Comparison of ENCODE assay signal across 9 cellular contexts in genomic region chr14:90193925-90194324, GRCh38.
DNase-seq lines count a peak whose midpoint lies in the region; ATAC-seq, FAIRE-seq and TF ChIP-seq lines count a peak whose summit lies in the region.
"Had no signal": no experiment of that assay in that cellular context is flagged by ENCODE, and none has a peak within 500 bp of the region (broad histone marks: within the 10 kb centered on the region; RNA-seq: fewer than 3 reads in every experiment).

No MANE protein-coding gene starts in this region.

- H3K9me3 Mint-ChIP-seq in endodermal cell: no peaks in the 10 kb centered on the region
- H3K9me3 Mint-ChIP-seq: activated T-helper 1 cell treated with anti-CD3 and anti-CD28 coated beads, Interleukin-12 subunit alpha, Interleukin-12 subunit beta, Interleukin-2, Interleukin-4 antibody, amounts not matched to agents 30 ng/mL and 10 ng/mL and 1 ng/mL, durations not matched to agents 14 hours and 24 hours and 36 hours had no signal

- H3K9ac ChIP-seq in Loucy (ENCODE audit: low read depth, low read length, poor library complexity, severe bottlenecking) (no peak overlapping the region), endodermal cell (ENCODE audit: extremely low read depth, low read length, poor library complexity, severe bottlenecking) (no peak overlapping the region), MM.1S (ENCODE audit: low read length) (no peak overlapping the region)

- TF ChIP-seq CTCF in right atrium auricular region (IDR thresholded peaks at IDR 0.05): peak; percentile 11 to 29
- peak; percentile 64 for TF ChIP-seq CTCF in Loucy (conservative IDR thresholded peaks at IDR 0.05; ENCODE audit: low read length)
- TF ChIP-seq CTCF in endodermal cell (conservative IDR thresholded peaks at IDR 0.05): peak; percentile 84
- peak; percentile 39 for TF ChIP-seq CTCF in upper lobe of right lung (IDR thresholded peaks at IDR 0.05)
- TF ChIP-seq CTCF in MM.1S (IDR thresholded peaks at IDR 0.05; ENCODE audit: low read length): no peak; the same call in 1 of the 2 replicates

- no peaks in the 10 kb centered on the region for H3K9me3 ChIP-seq in right atrium auricular region
- no peaks in the 10 kb centered on the region for H3K9me3 ChIP-seq in Loucy (ENCODE audit: insufficient read depth, low read depth, low read length)
- H3K9me3 ChIP-seq in endodermal cell (ENCODE audit: control insufficient read depth, low read length): no peaks in the 10 kb centered on the region
- H3K9me3 ChIP-seq in upper lobe of right lung: no peaks in the 10 kb centered on the region
- H3K9me3 ChIP-seq in MM.1S (replicated peaks; ENCODE audit: insufficient read depth, low read length): no peaks in the 10 kb centered on the region

- FAIRE-seq in HTR-8/SVneo (lab: Jason Lieb, UNC): no peak

- no peak overlapping the region for H2AFZ ChIP-seq in Loucy (ENCODE audit: low read length)
- no peak overlapping the region for H2AFZ ChIP-seq in MM.1S (ENCODE audit: low read length)

- H3K4me3 Mint-ChIP-seq in endodermal cell: no peak overlapping the region
- H3K4me3 Mint-ChIP-seq: activated T-helper 1 cell treated with anti-CD3 and anti-CD28 coated beads, Interleukin-12 subunit alpha, Interleukin-12 subunit beta, Interleukin-2, Interleukin-4 antibody, amounts not matched to agents 30 ng/mL and 10 ng/mL and 1 ng/mL, durations not matched to agents 14 hours and 24 hours and 36 hours had no signal

- no peak for DNase-seq in right atrium auricular region (ENCODE audit: low spot score)
- DNase-seq in cardiac septum (ENCODE audit: low spot score): no peak
- peak; percentile 80 for DNase-seq in endodermal cell
- DNase-seq in upper lobe of right lung: no peak
- no peak for DNase-seq in HTR-8/SVneo (ENCODE audit: insufficient read length, low spot score)
- no peak for DNase-seq in MM.1S
- DNase-seq in T-helper 9 cell: no peak

- H3K79me2 ChIP-seq in Loucy (ENCODE audit: insufficient read depth, low read length) (no peaks in the 10 kb centered on the region), MM.1S (ENCODE audit: low read length) (no peaks in the 10 kb centered on the region)

- no peaks in the 10 kb centered on the region for H3F3A ChIP-seq in Loucy (ENCODE audit: low read depth)
- H3F3A ChIP-seq in MM.1S (ENCODE audit: insufficient read depth, low read length): no peaks in the 10 kb centered on the region

- H3K9me2 ChIP-seq in Loucy (replicated peaks; ENCODE audit: low read depth, low read length): no peaks in the 10 kb centered on the region
- H3K9me2 ChIP-seq in MM.1S (replicated peaks; ENCODE audit: insufficient read depth, low read length): no peaks in the 10 kb centered on the region

- H3K36me3 ChIP-seq in right atrium auricular region (no peaks in the 10 kb centered on the region), Loucy (ENCODE audit: insufficient read depth, low read length) (no peaks in the 10 kb centered on the region), endodermal cell (ENCODE audit: control insufficient read depth, insufficient read depth, low read length) (no peaks in the 10 kb centered on the region), upper lobe of right lung (no peaks in the 10 kb centered on the region), MM.1S (replicated peaks; ENCODE audit: insufficient read depth, low read length) (no peaks in the 10 kb centered on the region)

- H3K4me2 ChIP-seq in Loucy (ENCODE audit: low read depth, low read length, poor library complexity, severe bottlenecking) (no peak overlapping the region), MM.1S (ENCODE audit: low read depth, low read length) (no peak overlapping the region)

- no peaks in the 10 kb centered on the region for H3K27me3 Mint-ChIP-seq in endodermal cell (ENCODE audit: insufficient read depth)

- H3K27ac Mint-ChIP-seq in endodermal cell: no peak overlapping the region
- H3K27ac Mint-ChIP-seq: activated T-helper 1 cell treated with anti-CD3 and anti-CD28 coated beads, Interleukin-12 subunit alpha, Interleukin-12 subunit beta, Interleukin-2, Interleukin-4 antibody, amounts not matched to agents 30 ng/mL and 10 ng/mL and 1 ng/mL, durations not matched to agents 14 hours and 24 hours and 36 hours had no signal

- 52 to 83% methylated on average over 2 to 9 of the region's 9 CpGs for WGBS in endodermal cell (ENCODE audit: insufficient coverage in 1 of 2, insufficient read length in 1 of 2), 2 experiments

- H3K36me3 Mint-ChIP-seq in endodermal cell (ENCODE audit: low read depth): no peaks in the 10 kb centered on the region

- peaks cover 27% of the 10 kb centered on the region for H3K4me1 Mint-ChIP-seq in endodermal cell

- peak; percentile 38 for ATAC-seq in upper lobe of right lung

- H3K27me3 ChIP-seq in right atrium auricular region (no peaks in the 10 kb centered on the region), Loucy (ENCODE audit: insufficient read depth, low read length, poor library complexity, severe bottlenecking) (no peaks in the 10 kb centered on the region), endodermal cell (ENCODE audit: control insufficient read depth, insufficient read depth, low read length, poor library complexity, severe bottlenecking) (no peaks in the 10 kb centered on the region), upper lobe of right lung (no peaks in the 10 kb centered on the region), MM.1S (replicated peaks; ENCODE audit: insufficient read depth, low read length) (no peaks in the 10 kb centered on the region)

- no peaks in the 10 kb centered on the region for H3K4me1 ChIP-seq in right atrium auricular region
- H3K4me1 ChIP-seq in Loucy (ENCODE audit: insufficient read depth, low read length, poor library complexity, severe bottlenecking): no peaks in the 10 kb centered on the region
- no peaks in the 10 kb centered on the region for H3K4me1 ChIP-seq in endodermal cell (ENCODE audit: control insufficient read depth, insufficient read depth, low read length)
- no peaks in the 10 kb centered on the region for H3K4me1 ChIP-seq in upper lobe of right lung
- H3K4me1 ChIP-seq in MM.1S (ENCODE audit: low read length): no peaks in the 10 kb centered on the region

- H3K27ac ChIP-seq in right atrium auricular region: no peak overlapping the region
- H3K27ac ChIP-seq in endodermal cell (ENCODE audit: low read depth, low read length): no peak overlapping the region
- H3K27ac ChIP-seq in upper lobe of right lung: no peak overlapping the region
- no peak overlapping the region for H3K27ac ChIP-seq in MM.1S (ENCODE audit: low read length)

- intact Hi-C loops in cardiac septum (cut with DNase I) (no loop called here), upper lobe of right lung (cut with DNase I) (no loop called here)

- H4K20me1 ChIP-seq in Loucy (ENCODE audit: insufficient read depth, low read length, poor library complexity, severe bottlenecking) (no peaks in the 10 kb centered on the region), MM.1S (ENCODE audit: insufficient read depth, low read length) (no peaks in the 10 kb centered on the region)

- no peak overlapping the region for H3K4me3 ChIP-seq in right atrium auricular region
- H3K4me3 ChIP-seq in Loucy (ENCODE audit: low read length, poor library complexity, severe bottlenecking): no peak overlapping the region
- peak overlapping the region; percentile 43 for H3K4me3 ChIP-seq in endodermal cell (ENCODE audit: low read length)
- no peak overlapping the region for H3K4me3 ChIP-seq in upper lobe of right lung
- H3K4me3 ChIP-seq in MM.1S (ENCODE audit: low read length): no peak overlapping the region
